Comparison of ENCODE assay signal across 12 cellular contexts in genomic region chr15:78048410-78048946, GRCh38. TPM values are rescaled to one million over a fixed set of nuclear protein-coding genes. Genes with fewer than 3 reads are reported as not detected.
A peak's percentile ranks its signal among the peaks of the same experiment; 100 is the strongest.
DNase-seq lines count a peak whose midpoint lies in the region; ATAC-seq and TF ChIP-seq lines count a peak whose summit lies in the region.
"Had no signal": no experiment of that assay in that cellular context is flagged by ENCODE, and none has a peak within 500 bp of the region (broad histone marks: within the 10 kb centered on the region; RNA-seq: fewer than 3 reads in every experiment).

No MANE protein-coding gene starts in this region.

- H3K9ac ChIP-seq in muscle layer of colon (ENCODE audit: low read length): no peak overlapping the region

- H3K36me3 ChIP-seq in muscle layer of colon (ENCODE audit: insufficient read depth, low read length): peaks cover 20% of the 10 kb centered on the region
- H3K36me3 ChIP-seq in transverse colon: peaks cover 0 to 6% (median 0%) of the 10 kb centered on the region in 4 donors

- H3K27ac Mint-ChIP-seq in activated T-cell treated with anti-CD3 and anti-CD28 coated beads, Interleukin-2, amount 50 U/mL, for 24 hours: peak overlapping the region; percentile 91

- no peak for TF ChIP-seq CTCF in transverse colon (IDR thresholded peaks at IDR 0.05)

- no peaks in the 10 kb centered on the region for H3K27me3 Mint-ChIP-seq in activated T-cell treated with anti-CD3 and anti-CD28 coated beads, Interleukin-2, amount 50 U/mL, for 24 hours

- H3K36me3 Mint-ChIP-seq in activated T-cell treated with anti-CD3 and anti-CD28 coated beads, Interleukin-2, amount 50 U/mL, for 24 hours (ENCODE audit: low read depth): peaks cover 65% of the 10 kb centered on the region

- ATAC-seq in HG02759 (IDR thresholded peaks at IDR 0.05; ENCODE audit: unreplicated experiment) (no peak), HG02884 (IDR thresholded peaks at IDR 0.05; ENCODE audit: unreplicated experiment) (no peak)

- H3K27me3 ChIP-seq in muscle layer of colon (ENCODE audit: control insufficient read depth in 1 of 2, insufficient read depth in 2 of 2, low read length in 2 of 2) (no peaks in the 10 kb centered on the region), transverse colon (no peaks in the 10 kb centered on the region)

- no peaks in the 10 kb centered on the region for H3K9me3 Mint-ChIP-seq in activated T-cell treated with anti-CD3 and anti-CD28 coated beads, Interleukin-2, amount 50 U/mL, for 24 hours

- TF ChIP-seq EP300 in transverse colon (IDR thresholded peaks at IDR 0.05; ENCODE audit: low read depth): no peak

- WGBS in transverse colon (ENCODE audit: low coverage in 1 of 2), 2 donors: 42 to 69% methylated on average over 3 to 8 of the region's 8 CpGs

- no peak overlapping the region for H3K4me3 Mint-ChIP-seq in activated T-cell treated with anti-CD3 and anti-CD28 coated beads, Interleukin-2, amount 50 U/mL, for 24 hours

- H3K4me1 ChIP-seq in muscle layer of colon (ENCODE audit: insufficient read depth, low read length) (peaks cover 73% of the 10 kb centered on the region), transverse colon (peaks cover 77 to 97% (median 89%) of the 10 kb centered on the region in 4 donors)

- no peak for TF ChIP-seq POLR2A in transverse colon (IDR thresholded peaks at IDR 0.05)

- H3K4me3 ChIP-seq in muscle layer of colon (ENCODE audit: low read depth in 1 of 2, low read length in 2 of 2): no peak overlapping the region
- no peak overlapping the region for H3K4me3 ChIP-seq in transverse colon
- H3K4me3 ChIP-seq: prostate gland had no signal

- in situ Hi-C loops in transverse colon (cut with MboI; ENCODE audit: low pct_ligation_motif_present in 1 of 4, low pct_unique_long_range_greater_than_20kb in 1 of 4, low sequenced_read_pairs in 3 of 4): no loop called here

- no peaks in the 10 kb centered on the region for H3K9me3 ChIP-seq in muscle layer of colon (ENCODE audit: low read length)
- no peaks in the 10 kb centered on the region for H3K9me3 ChIP-seq in transverse colon
- H3K9me3 ChIP-seq: prostate gland had no signal

- intact Hi-C loops in transverse colon (cut with DNase I; ENCODE audit: low total_unique reads): no loop called here

- H3K4me1 Mint-ChIP-seq in activated T-cell treated with anti-CD3 and anti-CD28 coated beads, Interleukin-2, amount 50 U/mL, for 24 hours (ENCODE audit: low read depth): peaks cover 96% of the 10 kb centered on the region

- H3K27ac ChIP-seq in cingulate gyrus (ENCODE audit: low read depth, low read length): peak overlapping the region; percentile 58
- H3K27ac ChIP-seq in muscle layer of colon (ENCODE audit: low read depth, low read length): peak overlapping the region; percentile 73
- peak overlapping the region; percentile 71 to 80 (median 72) for H3K27ac ChIP-seq in transverse colon

- DNase-seq in activated T-cell treated with anti-CD3 and anti-CD28 coated beads, Interleukin-2, amount 50 U/mL, for 24 hours: no peak
- DNase-seq in activated T-cell treated with anti-CD3 and anti-CD28 coated beads, Interleukin-2, amount 50 U/mL, for 1 hour: no peak
- DNase-seq in transverse colon (no peak), DMS79 treated with DMSO at 0.1 percent for 48 hours (lab: John Stamatoyannopoulos, UW) (no peak)
- DNase-seq: NCI-H2171 treated with DMSO at 0.1 percent for 48 hours, SHP77 treated with DMSO at 0.1 percent for 48 hours had no signal

RNA-seq across cellular contexts. Expression of gene TBC1D2B, which starts 29.0 kb away (rescaled TPM):
- total RNA-seq in transverse colon: 10 to 100 TPM; 40.4 to 62.6 (median 53.8) TPM

RNA-seq across cellular contexts. Expression of gene SH2D7, which starts 43.9 kb away (rescaled TPM):
- 1 to 10 TPM in 3 of 4 donors, not detected in 1; 6.0 to 9.7 (median 9.3) TPM for total RNA-seq in transverse colon
- total RNA-seq: HT1080 had no signal
